ENCODE assay signal across 1 cellular context in genomic region chr7:107167483-107168232, GRCh38.
A peak's percentile ranks its signal among the peaks of the same experiment; 100 is the strongest.
TF ChIP-seq lines count a peak whose summit lies in the region.

No MANE protein-coding gene starts in this region.

TF ChIP-seq in K562, 482 proteins besides CTCF, POLR2A, EP300 and RAD21 (continued from another document and continues in another):
- TF ChIP-seq CBX3 (IDR thresholded peaks at IDR 0.05; ENCODE audit: borderline replicate concordance in 1 of 2, low read length in 2 of 2) (no peak), MBD1 (CRISPR knock-in tag; IDR thresholded peaks at IDR 0.05) (no peak), LARP7 (IDR thresholded peaks at IDR 0.05) (no peak), ZNF263 (CRISPR knock-in tag; IDR thresholded peaks at IDR 0.05; ENCODE audit: borderline replicate concordance) (no peak), KLF1 (tag; IDR thresholded peaks at IDR 0.05) (no peak), NBN (IDR thresholded peaks at IDR 0.05; ENCODE audit: low read depth) (peak; percentile 88), RB1 (IDR thresholded peaks at IDR 0.05; ENCODE audit: low read depth) (peak; percentile 29; the same call in 1 of the 2 replicates), KAT7 (CRISPR knock-in tag; IDR thresholded peaks at IDR 0.05; ENCODE audit: borderline replicate concordance) (peak; percentile 95; the same call in 1 of the 2 replicates), DNMT1 (IDR thresholded peaks at IDR 0.05) (peak; percentile 32; the same call in 1 of the 2 replicates), NFIC (IDR thresholded peaks at IDR 0.05) (no peak), RBM15 (IDR thresholded peaks at IDR 0.05; ENCODE audit: insufficient read depth, low read length) (no peak), NFATC3 (IDR thresholded peaks at IDR 0.05) (peak; percentile 89), TAL1 (IDR thresholded peaks at IDR 0.05) (peak; percentile 29), TRIM28 (IDR thresholded peaks at IDR 0.05) (peak; percentile 44; the same call in 1 of the 2 replicates), U2AF1 (optimal IDR thresholded peaks at IDR 0.05; ENCODE audit: low read depth, low read length) (no peak), ZNF175 (CRISPR knock-in tag; IDR thresholded peaks at IDR 0.05; ENCODE audit: low read depth) (no peak), TCF7L2 (IDR thresholded peaks at IDR 0.05; ENCODE audit: low read depth, low read length) (no peak), COPS2 (conservative IDR thresholded peaks at IDR 0.05) (no peak), THRB (CRISPR knock-in tag; conservative IDR thresholded peaks at IDR 0.05) (no peak), PATZ1 (CRISPR knock-in tag; IDR thresholded peaks at IDR 0.05; ENCODE audit: borderline replicate concordance) (no peak), JUN (IDR thresholded peaks at IDR 0.05; ENCODE audit: borderline replicate concordance, low read depth, low read length) (peak; percentile 62), JUN (CRISPR knock-in tag; IDR thresholded peaks at IDR 0.05; ENCODE audit: borderline replicate concordance) (no peak), ARID1B (IDR thresholded peaks at IDR 0.05) (peak; percentile 73; the same call in 1 of the 2 replicates), ATF7 (IDR thresholded peaks at IDR 0.05) (peak; percentile 88; the same call in 1 of the 2 replicates), FOXM1 (IDR thresholded peaks at IDR 0.05; ENCODE audit: low read depth) (peak; percentile 52; the same call in 1 of the 2 replicates), FOXM1 (CRISPR knock-in tag; IDR thresholded peaks at IDR 0.05; ENCODE audit: low read depth) (no peak), PHTF2 (CRISPR knock-in tag; IDR thresholded peaks at IDR 0.05) (no peak), NELFE (IDR thresholded peaks at IDR 0.05; ENCODE audit: insufficient read depth, insufficient read length) (no peak), SAFB (IDR thresholded peaks at IDR 0.05; ENCODE audit: borderline replicate concordance, low read depth, low read length) (no peak), GMEB1 (CRISPR knock-in tag; IDR thresholded peaks at IDR 0.05) (0 out of 2 replicates have a peak, but pooled peaks have one; percentile 19), ZNF253 (CRISPR knock-in tag; conservative IDR thresholded peaks at IDR 0.05) (no peak), CREM (IDR thresholded peaks at IDR 0.05; ENCODE audit: low read depth) (peak; percentile 74), ZBTB11 (CRISPR knock-in tag; IDR thresholded peaks at IDR 0.05) (no peak), ZBTB17 (CRISPR knock-in tag; IDR thresholded peaks at IDR 0.05) (no peak), GTF2E2 (tag; IDR thresholded peaks at IDR 0.05) (peak; percentile 94), ETV1 (tag; conservative IDR thresholded peaks at IDR 0.05; ENCODE audit: low read depth) (no peak), ZNF408 (CRISPR knock-in tag; IDR thresholded peaks at IDR 0.05; ENCODE audit: low read depth) (no peak), LEF1 (IDR thresholded peaks at IDR 0.05) (peak; percentile 77), TFAP4 (CRISPR knock-in tag; IDR thresholded peaks at IDR 0.05; ENCODE audit: borderline replicate concordance) (no peak), TSC22D4 (tag; IDR thresholded peaks at IDR 0.05) (no peak), SMARCE1 (IDR thresholded peaks at IDR 0.05) (0 out of 2 replicates have a peak, but pooled peaks have one; percentile 83), CBX1 (IDR thresholded peaks at IDR 0.05; ENCODE audit: low read depth) (no peak)
- TF ChIP-seq, protein P1, sequence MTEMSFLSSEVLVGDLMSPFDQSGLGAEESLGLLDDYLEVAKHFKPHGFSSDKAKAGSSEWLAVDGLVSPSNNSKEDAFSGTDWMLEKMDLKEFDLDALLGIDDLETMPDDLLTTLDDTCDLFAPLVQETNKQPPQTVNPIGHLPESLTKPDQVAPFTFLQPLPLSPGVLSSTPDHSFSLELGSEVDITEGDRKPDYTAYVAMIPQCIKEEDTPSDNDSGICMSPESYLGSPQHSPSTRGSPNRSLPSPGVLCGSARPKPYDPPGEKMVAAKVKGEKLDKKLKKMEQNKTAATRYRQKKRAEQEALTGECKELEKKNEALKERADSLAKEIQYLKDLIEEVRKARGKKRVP (CRISPR knock-in tag; IDR thresholded peaks at IDR 0.05) = 0 out of 2 replicates have a peak, but pooled peaks have one; percentile 48
- TF ChIP-seq, protein P2, sequence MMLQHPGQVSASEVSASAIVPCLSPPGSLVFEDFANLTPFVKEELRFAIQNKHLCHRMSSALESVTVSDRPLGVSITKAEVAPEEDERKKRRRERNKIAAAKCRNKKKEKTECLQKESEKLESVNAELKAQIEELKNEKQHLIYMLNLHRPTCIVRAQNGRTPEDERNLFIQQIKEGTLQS (IDR thresholded peaks at IDR 0.05) = peak; percentile 95
- TF ChIP-seq, protein P2 (CRISPR knock-in tag; conservative IDR thresholded peaks at IDR 0.05) = peak; percentile 4; the same call in 1 of the 2 replicates
- TF ChIP-seq, protein P3, sequence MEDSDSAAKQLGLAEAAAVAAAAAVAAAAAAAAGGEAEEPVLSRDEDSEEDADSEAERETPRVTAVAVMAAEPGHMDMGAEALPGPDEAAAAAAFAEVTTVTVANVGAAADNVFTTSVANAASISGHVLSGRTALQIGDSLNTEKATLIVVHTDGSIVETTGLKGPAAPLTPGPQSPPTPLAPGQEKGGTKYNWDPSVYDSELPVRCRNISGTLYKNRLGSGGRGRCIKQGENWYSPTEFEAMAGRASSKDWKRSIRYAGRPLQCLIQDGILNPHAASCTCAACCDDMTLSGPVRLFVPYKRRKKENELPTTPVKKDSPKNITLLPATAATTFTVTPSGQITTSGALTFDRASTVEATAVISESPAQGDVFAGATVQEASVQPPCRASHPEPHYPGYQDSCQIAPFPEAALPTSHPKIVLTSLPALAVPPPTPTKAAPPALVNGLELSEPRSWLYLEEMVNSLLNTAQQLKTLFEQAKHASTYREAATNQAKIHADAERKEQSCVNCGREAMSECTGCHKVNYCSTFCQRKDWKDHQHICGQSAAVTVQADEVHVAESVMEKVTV (CRISPR knock-in tag; IDR thresholded peaks at IDR 0.05) = peak; percentile 49
